16 cellular contexts compared by ENCODE assay signal in genomic region chr1:230307213-230307612, GRCh38.
DNase-seq lines count a peak whose midpoint lies in the region; ATAC-seq and TF ChIP-seq lines count a peak whose summit lies in the region.
"Had no signal": no experiment of that assay in that cellular context is flagged by ENCODE, and none has a peak within 500 bp of the region (broad histone marks: within the 10 kb centered on the region; RNA-seq: fewer than 3 reads in every experiment).

No MANE protein-coding gene starts in this region.

- no peak overlapping the region for H2AFZ ChIP-seq in mammary epithelial cell (ENCODE audit: low read depth, low read length)
- no peak overlapping the region for H2AFZ ChIP-seq in neural cell (ENCODE audit: low read depth, low read length)

- H3K27ac ChIP-seq in mammary epithelial cell (ENCODE audit: insufficient read depth, low read depth, low read length) (no peak overlapping the region), neural cell (ENCODE audit: low read length) (no peak overlapping the region), ascending aorta (no peak overlapping the region)
- H3K27ac ChIP-seq: C4-2B had no signal

- H3K4me1 ChIP-seq in HAP-1 = peaks cover 3% of the 10 kb centered on the region; the same call in 1 of the 2 replicates
- H3K4me1 ChIP-seq in mammary epithelial cell (ENCODE audit: insufficient read depth, low read length) = peaks cover 13% of the 10 kb centered on the region
- H3K4me1 ChIP-seq in ascending aorta = peaks cover 0 to 2% of the 10 kb centered on the region in 2 donors

- no TSS peak for BruUV-seq in mammary epithelial cell (replicated peaks; lab: Mats Ljungman, UMichigan)

- TF ChIP-seq EP300 in neural cell (conservative IDR thresholded peaks at IDR 0.05; ENCODE audit: poor library complexity, severe bottlenecking) = no peak

- H3K27me3 ChIP-seq in HAP-1 (ENCODE audit: low read depth) (no peaks in the 10 kb centered on the region), mammary epithelial cell (ENCODE audit: insufficient read depth, low read length) (no peaks in the 10 kb centered on the region), neural cell (ENCODE audit: insufficient read depth, low read depth, low read length) (no peaks in the 10 kb centered on the region), ascending aorta (no peaks in the 10 kb centered on the region)
- H3K27me3 ChIP-seq: Peyer's patch had no signal

- H3K36me3 ChIP-seq in HAP-1 (replicated peaks) (no peaks in the 10 kb centered on the region), mammary epithelial cell (ENCODE audit: insufficient read depth, low read length) (no peaks in the 10 kb centered on the region), neural cell (ENCODE audit: insufficient read depth, low read length) (no peaks in the 10 kb centered on the region), ascending aorta (no peaks in the 10 kb centered on the region)
- H3K36me3 ChIP-seq: Peyer's patch had no signal

- H3K9me3 ChIP-seq in HAP-1 (no peaks in the 10 kb centered on the region), mammary epithelial cell (replicated peaks; ENCODE audit: insufficient read depth, low read length) (no peaks in the 10 kb centered on the region), neural cell (ENCODE audit: low read length) (no peaks in the 10 kb centered on the region), ascending aorta (no peaks in the 10 kb centered on the region)
- H3K9me3 ChIP-seq: Peyer's patch had no signal

- DNase-seq in HAP-1 (ENCODE audit: low spot score in 2 of 2) = peak; percentile 24 to 27
- peak; percentile 22 for DNase-seq in NCI-H2029 (lab: John Stamatoyannopoulos, UW)
- peak; percentile 19 for DNase-seq in mammary epithelial cell
- DNase-seq in middle frontal gyrus (ENCODE audit: extremely low spot score, low spot score) = no peak
- no peak for DNase-seq in ascending aorta (ENCODE audit: low spot score in 2 of 2)
- DNase-seq: activated B cell treated with CpG ODN at 0.5 μM for 24 hours, head of caudate nucleus, IMR-90, islet precursor cell, NCI-H1105 treated with DMSO at 0.1 percent for 48 hours, NCI-H446 treated with DMSO at 0.1 percent for 48 hours, Peyer's patch, T-helper 1 cell had no signal

- no peaks in the 10 kb centered on the region for H3K79me2 ChIP-seq in mammary epithelial cell (ENCODE audit: insufficient read depth, low read length)
- H3K79me2 ChIP-seq in neural cell (replicated peaks; ENCODE audit: insufficient read depth, low read length) = no peaks in the 10 kb centered on the region

- 91% methylated on average over 4 of the region's 4 CpGs for WGBS in mammary epithelial cell (ENCODE audit: low coverage, missing lambda C conversion rate)

- H3K4me2 ChIP-seq in mammary epithelial cell (ENCODE audit: insufficient read depth, low read depth, low read length) = no peak overlapping the region
- H3K4me2 ChIP-seq in neural cell (ENCODE audit: low read length) = no peak overlapping the region

- intact Hi-C loops in mammary epithelial cell (cut with micrococcal nuclease) (no loop called here), ascending aorta (cut with DNase I) (loop anchor here (5.0 kb wide), 1 partner anchor 240 kb away; the partner anchor contains the start of gene GALNT2)

- H4K20me1 ChIP-seq in mammary epithelial cell (ENCODE audit: insufficient read depth, low read length) (no peaks in the 10 kb centered on the region), neural cell (ENCODE audit: insufficient read depth) (no peaks in the 10 kb centered on the region)

- no peaks in the 10 kb centered on the region for H3F3A ChIP-seq in neural cell (ENCODE audit: insufficient read depth, low read length, poor library complexity, severe bottlenecking)

- H3K9ac ChIP-seq in mammary epithelial cell (ENCODE audit: insufficient read depth, low read length) = no peak overlapping the region
- no peak overlapping the region for H3K9ac ChIP-seq in neural cell (ENCODE audit: low read length)

- no peak for ATAC-seq in HG03442 (IDR thresholded peaks at IDR 0.05; ENCODE audit: unreplicated experiment)

- dilution Hi-C loops in mammary epithelial cell (cut with HindIII; ENCODE audit: low sequenced_read_pairs) = no loop called here

- H3K4me3 ChIP-seq in HAP-1 (no peak overlapping the region), mammary epithelial cell (replicated peaks in 1 of 3; ENCODE audit: insufficient read depth in 1 of 3, low read depth in 2 of 3, low read length in 3 of 3) (no peak overlapping the region), neural cell (ENCODE audit: low read length) (peak overlapping the region; percentile 17), ascending aorta (no peak overlapping the region)
- H3K4me3 ChIP-seq: Peyer's patch had no signal

- no peaks in the 10 kb centered on the region for H3K9me2 ChIP-seq in neural cell (ENCODE audit: insufficient read depth, low read length)

- TF ChIP-seq RAD21 in neural cell (conservative IDR thresholded peaks at IDR 0.05) = no peak

- CTCF ChIA-PET in mammary epithelial cell (lab: Charles Lee; ENCODE audit: low non-redundant PET) = no interaction called here

- TF ChIP-seq CTCF in mammary epithelial cell (conservative IDR thresholded peaks at IDR 0.05 in 1 of 2, IDR thresholded peaks at IDR 0.05 in 1 of 2; ENCODE audit: extremely low read depth in 1 of 2, insufficient read depth in 1 of 2, low read depth in 1 of 2, low read length in 2 of 2) (no peak), neural cell (IDR thresholded peaks at IDR 0.05; ENCODE audit: poor library complexity, severe bottlenecking) (no peak), ascending aorta (IDR thresholded peaks at IDR 0.05) (no peak)

- in situ Hi-C loops in HAP-1 (cut with MboI; ENCODE audit: low sequenced_read_pairs) = loop anchor here (25.0 kb wide), 2 partner anchors 645 to 1045 kb away; partner anchors contain the start of gene RAB4A
- in situ Hi-C loops in mammary epithelial cell (cut with MboI; ENCODE audit: low sequenced_read_pairs in 2 of 2) = loop anchor here (25.0 kb wide), 2 partner anchors 645 to 1045 kb away; partner anchors contain the start of gene RAB4A (in 1 of the 2)

TF ChIP-seq in neural cell, 6 proteins besides CTCF, POLR2A, EP300 and RAD21:
- TF ChIP-seq SMC3 (conservative IDR thresholded peaks at IDR 0.05; ENCODE audit: poor library complexity) = no peak
- no peak for TF ChIP-seq EZH2 (IDR thresholded peaks at IDR 0.05; ENCODE audit: borderline replicate concordance, insufficient read depth, low read length, poor library complexity, severe bottlenecking)
- TF ChIP-seq REST (IDR thresholded peaks at IDR 0.05; ENCODE audit: borderline replicate concordance) = no peak
- no peak for TF ChIP-seq MXI1 (conservative IDR thresholded peaks at IDR 0.05; ENCODE audit: poor library complexity, severe bottlenecking)
- TF ChIP-seq TAF1 (IDR thresholded peaks at IDR 0.05; ENCODE audit: low read depth) = no peak

Comparison
In these comparisons a context has a peak if more than half of its experiments do, and no peak if none do; other contexts are left out.
1. DNase-seq: peak in HAP-1 (2 of 2), NCI-H2029 (single experiment) and mammary epithelial cell (single experiment); none in middle frontal gyrus (single experiment) and ascending aorta (0 of 2).